Comparison of ENCODE assay signal across 1 cellular context in the genomic region with DNA sequence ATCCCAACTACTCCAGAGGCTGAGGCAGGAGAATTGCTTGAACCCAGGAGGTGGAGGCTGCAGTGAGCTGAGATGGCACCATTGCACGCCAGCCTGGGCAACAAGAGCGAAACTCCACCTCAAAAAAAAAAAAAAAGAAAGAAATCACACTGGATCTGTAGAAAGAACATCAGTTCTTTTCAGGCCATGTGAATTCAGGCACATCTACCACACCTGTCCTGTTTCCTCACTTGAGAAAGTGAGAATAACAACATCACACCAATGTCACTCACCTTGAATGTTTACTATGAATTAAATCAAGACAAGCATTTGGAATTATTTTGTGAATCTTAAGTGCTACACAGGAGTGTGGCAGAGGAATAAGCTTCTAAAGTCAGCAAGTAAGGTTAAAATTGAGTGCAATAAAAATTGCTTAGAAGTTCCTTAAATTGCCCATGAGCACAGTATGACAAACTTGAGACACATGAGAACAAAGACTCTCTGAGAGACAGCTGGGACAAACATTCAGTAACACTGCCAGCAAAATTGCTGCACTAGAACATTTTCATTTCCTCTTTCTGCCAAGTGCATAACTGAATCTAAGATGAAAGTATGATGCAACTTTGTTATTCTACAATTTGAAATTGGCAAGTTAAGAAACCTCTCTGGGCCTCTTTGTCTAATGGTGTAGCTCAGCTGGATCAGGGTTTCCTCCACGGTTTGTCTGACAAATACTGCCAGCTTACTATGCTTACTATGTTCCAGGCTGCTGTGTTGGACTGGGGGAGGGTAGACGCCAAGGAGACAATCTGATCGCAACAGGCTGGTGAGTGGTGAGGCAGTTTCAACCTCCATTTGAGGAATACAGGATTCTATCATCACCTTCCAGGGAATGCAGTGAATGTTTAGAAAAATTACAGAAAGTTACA.
TF ChIP-seq lines count a peak whose summit lies in the region.

No MANE protein-coding gene starts in this region.

TF ChIP-seq in HEK293, 187 proteins besides CTCF, POLR2A, EP300 and RAD21 (continued from another document):
- TF ChIP-seq, protein P1, sequence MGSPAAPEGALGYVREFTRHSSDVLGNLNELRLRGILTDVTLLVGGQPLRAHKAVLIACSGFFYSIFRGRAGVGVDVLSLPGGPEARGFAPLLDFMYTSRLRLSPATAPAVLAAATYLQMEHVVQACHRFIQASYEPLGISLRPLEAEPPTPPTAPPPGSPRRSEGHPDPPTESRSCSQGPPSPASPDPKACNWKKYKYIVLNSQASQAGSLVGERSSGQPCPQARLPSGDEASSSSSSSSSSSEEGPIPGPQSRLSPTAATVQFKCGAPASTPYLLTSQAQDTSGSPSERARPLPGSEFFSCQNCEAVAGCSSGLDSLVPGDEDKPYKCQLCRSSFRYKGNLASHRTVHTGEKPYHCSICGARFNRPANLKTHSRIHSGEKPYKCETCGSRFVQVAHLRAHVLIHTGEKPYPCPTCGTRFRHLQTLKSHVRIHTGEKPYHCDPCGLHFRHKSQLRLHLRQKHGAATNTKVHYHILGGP (tag by site-specific recombination; IDR thresholded peaks at IDR 0.05): no peak
- TF ChIP-seq HOXA7 (CRISPR knock-in tag; IDR thresholded peaks at IDR 0.05; ENCODE audit: borderline replicate concordance) (no peak), SCRT2 (tag by site-specific recombination; IDR thresholded peaks at IDR 0.05) (peak; percentile 76), ZNF211 (tag by site-specific recombination; IDR thresholded peaks at IDR 0.05; ENCODE audit: low read depth) (no peak), ZNF138 (tag by site-specific recombination; IDR thresholded peaks at IDR 0.05; ENCODE audit: borderline replicate concordance) (no peak), YY2 (tag by site-specific recombination; IDR thresholded peaks at IDR 0.05) (no peak), FEZF1 (tag by site-specific recombination; IDR thresholded peaks at IDR 0.05) (no peak), ZNF585B (tag by site-specific recombination; IDR thresholded peaks at IDR 0.05) (no peak), ZFP41 (tag by site-specific recombination; IDR thresholded peaks at IDR 0.05; ENCODE audit: borderline replicate concordance) (no peak), ZNF521 (tag by site-specific recombination; IDR thresholded peaks at IDR 0.05) (no peak), ZNF626 (tag by site-specific recombination; IDR thresholded peaks at IDR 0.05) (no peak)
- TF ChIP-seq, protein P2, sequence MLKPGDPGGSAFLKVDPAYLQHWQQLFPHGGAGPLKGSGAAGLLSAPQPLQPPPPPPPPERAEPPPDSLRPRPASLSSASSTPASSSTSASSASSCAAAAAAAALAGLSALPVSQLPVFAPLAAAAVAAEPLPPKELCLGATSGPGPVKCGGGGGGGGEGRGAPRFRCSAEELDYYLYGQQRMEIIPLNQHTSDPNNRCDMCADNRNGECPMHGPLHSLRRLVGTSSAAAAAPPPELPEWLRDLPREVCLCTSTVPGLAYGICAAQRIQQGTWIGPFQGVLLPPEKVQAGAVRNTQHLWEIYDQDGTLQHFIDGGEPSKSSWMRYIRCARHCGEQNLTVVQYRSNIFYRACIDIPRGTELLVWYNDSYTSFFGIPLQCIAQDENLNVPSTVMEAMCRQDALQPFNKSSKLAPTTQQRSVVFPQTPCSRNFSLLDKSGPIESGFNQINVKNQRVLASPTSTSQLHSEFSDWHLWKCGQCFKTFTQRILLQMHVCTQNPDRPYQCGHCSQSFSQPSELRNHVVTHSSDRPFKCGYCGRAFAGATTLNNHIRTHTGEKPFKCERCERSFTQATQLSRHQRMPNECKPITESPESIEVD (tag by site-specific recombination; IDR thresholded peaks at IDR 0.05): 0 out of 2 replicates have a peak, but pooled peaks have one; percentile 39
